In genomic region chr7:106064836-106065559, GRCh38 we compare ENCODE assay signal across 9 cellular contexts. TPM values are rescaled to one million over a fixed set of nuclear protein-coding genes. Genes with fewer than 3 reads are reported as not detected.
DNase-seq lines count a peak whose midpoint lies in the region; ATAC-seq lines count a peak whose summit lies in the region.
"Had no signal": no experiment of that assay in that cellular context is flagged by ENCODE, and none has a peak within 500 bp of the region (broad histone marks: within the 10 kb centered on the region; RNA-seq: fewer than 3 reads in every experiment).

No MANE protein-coding gene starts in this region.

- H3K4me3 Mint-ChIP-seq in natural killer cell treated with Interleukin-12 subunit alpha and Interleukin-12 subunit beta and Interleukin-15 and Interleukin-18, amount 100 ng/mL, for 72 hours: no peak overlapping the region
- no peak overlapping the region for H3K4me3 Mint-ChIP-seq in naive thymus-derived CD8-positive, alpha-beta T cell
- H3K4me3 Mint-ChIP-seq: central memory CD8-positive, alpha-beta T cell had no signal

- H3K9ac ChIP-seq in adipocyte (ENCODE audit: low read length): peak overlapping the region; percentile 82

- intact Hi-C loops in left cardiac atrium (cut with DNase I): loop anchor here in 1 of 2 donors (5.0 kb wide), 1 partner anchor 47 kb away; the partner anchor contains the start of gene SYPL1

- peak; percentile 94 to 96 for ATAC-seq in left cardiac atrium
- ATAC-seq in natural killer cell treated with Interleukin-12 subunit alpha and Interleukin-12 subunit beta and Interleukin-15 and Interleukin-18, amount 100 ng/mL, for 72 hours: no peak
- ATAC-seq in naive thymus-derived CD8-positive, alpha-beta T cell: no peak

- H3K27ac Mint-ChIP-seq in natural killer cell treated with Interleukin-12 subunit alpha and Interleukin-12 subunit beta and Interleukin-15 and Interleukin-18, amount 100 ng/mL, for 72 hours: no peak overlapping the region
- H3K27ac Mint-ChIP-seq in naive thymus-derived CD8-positive, alpha-beta T cell: peak overlapping the region in 1 of 10 donors; percentile 77

- peaks cover 52% of the 10 kb centered on the region for H3K4me1 ChIP-seq in adipocyte (ENCODE audit: control insufficient read depth, insufficient read depth, low read length)

- H3K27me3 ChIP-seq in adipocyte (replicated peaks; ENCODE audit: control insufficient read depth, insufficient read depth, low read length): no peaks in the 10 kb centered on the region

- H3K36me3 ChIP-seq in adipocyte (ENCODE audit: control insufficient read depth, insufficient read depth, low read length, severe bottlenecking): no peaks in the 10 kb centered on the region

- peaks cover 7 to 15% of the 10 kb centered on the region in 2 donors for H3K4me1 Mint-ChIP-seq in natural killer cell treated with Interleukin-12 subunit alpha and Interleukin-12 subunit beta and Interleukin-15 and Interleukin-18, amount 100 ng/mL, for 72 hours (ENCODE audit: low read depth in 2 of 2)
- H3K4me1 Mint-ChIP-seq in naive thymus-derived CD8-positive, alpha-beta T cell: peaks cover 17 to 62% (median 30%) of the 10 kb centered on the region in 4 donors

- POLR2A ChIA-PET in naive thymus-derived CD8-positive, alpha-beta T cell (lab: Charles Lee): no interaction called here

- no peaks in the 10 kb centered on the region for H3K9me3 ChIP-seq in adipocyte (ENCODE audit: control insufficient read depth, low read length)

- DNase-seq in AG08395 (ENCODE audit: low spot score) (peak; percentile 97), Kasumi-1 (lab: John Stamatoyannopoulos, UW) (peak; percentile 14 to 44), adipocyte (ENCODE audit: low read depth) (peak; percentile 92), left cardiac atrium (peak; percentile 88), renal cortical epithelial cell (ENCODE audit: low read depth) (peak; percentile 99)
- DNase-seq in natural killer cell treated with Interleukin-12 subunit alpha and Interleukin-12 subunit beta and Interleukin-15 and Interleukin-18, amount 100 ng/mL, for 72 hours (ENCODE audit: low spot score): no peak
- no peak for DNase-seq in naive thymus-derived CD8-positive, alpha-beta T cell
- no peak for DNase-seq in stimulated activated CD4-positive, alpha-beta T cell treated with anti-CD3 and anti-CD28 coated beads, Interleukin-15, amount 100 ng/mL, for 24 hours

- H3K4me3 ChIP-seq in adipocyte (ENCODE audit: low read length): peak overlapping the region; percentile 72

- no peaks in the 10 kb centered on the region for H3K36me3 Mint-ChIP-seq in natural killer cell treated with Interleukin-12 subunit alpha and Interleukin-12 subunit beta and Interleukin-15 and Interleukin-18, amount 100 ng/mL, for 72 hours
- no peaks in the 10 kb centered on the region for H3K36me3 Mint-ChIP-seq in naive thymus-derived CD8-positive, alpha-beta T cell

- peaks cover 19 to 23% of the 10 kb centered on the region in 2 donors for H3K27me3 Mint-ChIP-seq in natural killer cell treated with Interleukin-12 subunit alpha and Interleukin-12 subunit beta and Interleukin-15 and Interleukin-18, amount 100 ng/mL, for 72 hours
- no peaks in the 10 kb centered on the region for H3K27me3 Mint-ChIP-seq in naive thymus-derived CD8-positive, alpha-beta T cell
- H3K27me3 Mint-ChIP-seq: central memory CD8-positive, alpha-beta T cell had no signal

- no peaks in the 10 kb centered on the region for H3K9me3 Mint-ChIP-seq in natural killer cell treated with Interleukin-12 subunit alpha and Interleukin-12 subunit beta and Interleukin-15 and Interleukin-18, amount 100 ng/mL, for 72 hours
- no peaks in the 10 kb centered on the region for H3K9me3 Mint-ChIP-seq in naive thymus-derived CD8-positive, alpha-beta T cell
- H3K9me3 Mint-ChIP-seq: central memory CD8-positive, alpha-beta T cell had no signal

RNA-seq across cellular contexts. Expression of gene SYPL1, which starts 47.1 kb away (rescaled TPM):
- total RNA-seq in left cardiac atrium (10 to 100 TPM; 71.9 to 87.1 TPM), renal cortical epithelial cell (91.2 and 162 TPM in 2 replicates)
- 10 to 100 TPM; 11.7 to 19.8 TPM for total RNA-seq in natural killer cell treated with Interleukin-12 subunit alpha and Interleukin-12 subunit beta and Interleukin-15 and Interleukin-18, amount 100 ng/mL, for 72 hours
- 10 to 100 TPM; 56.8 to 58.4 TPM for total RNA-seq in naive thymus-derived CD8-positive, alpha-beta T cell
- 10 to 100 TPM; 67.5 to 78.4 (median 68.8) TPM for polyA plus RNA-seq in naive thymus-derived CD8-positive, alpha-beta T cell

Comparison
In these comparisons a context has a peak if more than half of its experiments do, and no peak if none do; other contexts are left out.
1. DNase-seq: peak in AG08395 (single experiment), Kasumi-1 (2 of 2), adipocyte (single experiment), left cardiac atrium (single experiment) and renal cortical epithelial cell (single experiment); none in natural killer cell treated with Interleukin-12 subunit alpha and Interleukin-12 subunit beta and Interleukin-15 and Interleukin-18, amount 100 ng/mL, for 72 hours (single experiment), naive thymus-derived CD8-positive, alpha-beta T cell (0 of 10) and stimulated activated CD4-positive, alpha-beta T cell treated with anti-CD3 and anti-CD28 coated beads, Interleukin-15, amount 100 ng/mL, for 24 hours (single experiment).
2. ATAC-seq: peak in left cardiac atrium (2 of 2); none in natural killer cell treated with Interleukin-12 subunit alpha and Interleukin-12 subunit beta and Interleukin-15 and Interleukin-18, amount 100 ng/mL, for 72 hours (0 of 2) and naive thymus-derived CD8-positive, alpha-beta T cell (0 of 2).